In genomic region chr7:145347271-145347670, GRCh38 we compare ENCODE assay signal across 28 cellular contexts.
"Had no signal": no experiment of that assay in that cellular context is flagged by ENCODE, and none has a peak within 500 bp of the region (broad histone marks: within the 10 kb centered on the region; RNA-seq: fewer than 3 reads in every experiment).

No MANE protein-coding gene starts in this region.

- H3K27me3 ChIP-seq: colonic mucosa, esophagus muscularis mucosa, esophagus squamous epithelium, foreskin keratinocyte, gastrocnemius medialis, gastroesophageal sphincter, heart left ventricle, heart right ventricle had no signal

- FAIRE-seq: colon, endometrium, endothelial cell of umbilical vein, frontal cortex had no signal

- H3K9me3 ChIP-seq: colonic mucosa, gastrocnemius medialis had no signal

- H3K27ac ChIP-seq: colonic mucosa, coronary artery, dorsolateral prefrontal cortex, epithelial cell of prostate, esophagus muscularis mucosa, esophagus squamous epithelium, foreskin keratinocyte, gastrocnemius medialis, gastroesophageal sphincter, heart left ventricle, heart right ventricle had no signal

- H3K36me3 ChIP-seq: colonic mucosa, esophagus muscularis mucosa, esophagus squamous epithelium, gastrocnemius medialis, gastroesophageal sphincter, heart left ventricle, heart right ventricle had no signal

- H3K4me1 ChIP-seq: colonic mucosa, esophagus muscularis mucosa, esophagus squamous epithelium, foreskin keratinocyte, gastrocnemius medialis, gastroesophageal sphincter, heart left ventricle, heart right ventricle had no signal

- DNase-seq: colonic mucosa; cortex of kidney; dermis blood vessel endothelial cell; dorsolateral prefrontal cortex; effector CD4-positive, alpha-beta T cell; effector CD8-positive, alpha-beta T cell; effector memory CD4-positive, alpha-beta T cell; effector memory CD8-positive, alpha-beta T cell; endodermal cell; erythroblast; esophagus squamous epithelium; foreskin fibroblast; foreskin melanocyte; gastrocnemius medialis; glutamatergic neuron; head of caudate nucleus; heart left ventricle; heart right ventricle had no signal

- ATAC-seq: effector memory CD8-positive, alpha-beta T cell; esophagus mucosa; foreskin keratinocyte; gastrocnemius medialis; gastroesophageal sphincter; heart left ventricle; heart right ventricle had no signal

- H3K4me3 ChIP-seq: colonic mucosa, coronary artery, dorsolateral prefrontal cortex, esophagus muscularis mucosa, esophagus squamous epithelium, gastrocnemius medialis, gastroesophageal sphincter, heart left ventricle, heart right ventricle had no signal
